ENCODE assay signal across 11 cellular contexts in genomic region chr16:49901711-49902110, GRCh38. TPM values are rescaled to one million over a fixed set of nuclear protein-coding genes. Genes with fewer than 3 reads are reported as not detected.
"Had no signal": no experiment of that assay in that cellular context is flagged by ENCODE, and none has a peak within 500 bp of the region (broad histone marks: within the 10 kb centered on the region; RNA-seq: fewer than 3 reads in every experiment).

No MANE protein-coding gene starts in this region.

- ATAC-seq: HCT116, HepG2 had no signal

- H3K27ac ChIP-seq: GM23248, HL-60 had no signal

- DNase-seq: GM23248, GOT3, H7, HFFc6, KG1 had no signal

- H3K9ac ChIP-seq: GM23248 had no signal

- H3K4me3 ChIP-seq: GM23248, HAP-1 had no signal

- H3K9me3 ChIP-seq: HAP-1 had no signal

- H2AFZ ChIP-seq: GM23248 had no signal

- H3K4me1 ChIP-seq: HAP-1 had no signal

- H3K36me3 ChIP-seq: HAP-1 had no signal

RNA-seq across cellular contexts. Expression of gene ZNF423, which starts 45.8 kb away (rescaled TPM):
- total RNA-seq: HFFc6, HT1080 had no signal
- polyA plus RNA-seq: IgD-negative memory B cell had no signal
